ENCODE assay signal across 8 cellular contexts in genomic region chr9:109117856-109118801, GRCh38. TPM values are rescaled to one million over a fixed set of nuclear protein-coding genes. Genes with fewer than 3 reads are reported as not detected.
DNase-seq lines count a peak whose midpoint lies in the region; ATAC-seq and TF ChIP-seq lines count a peak whose summit lies in the region.

No MANE protein-coding gene starts in this region.

- H3K9me3 ChIP-seq in HAP-1, result no peaks in the 10 kb centered on the region
- no peaks in the 10 kb centered on the region for H3K9me3 ChIP-seq in sigmoid colon

- DNase-seq in HAP-1 (ENCODE audit: low spot score in 2 of 2) (peak; percentile 49 to 50), RPMI7951 (ENCODE audit: low read depth) (peak; percentile 89), left cardiac atrium (peak; percentile 69), sigmoid colon (no peak), iPS-NIHi7 (ENCODE audit: extremely low spot score) (no peak)
- peak; percentile 74 for DNase-seq in activated naive CD4-positive, alpha-beta T cell treated with anti-CD3 and anti-CD28 coated beads for 36 hours

- 17 to 44% methylated on average over 14 of the region's 14 CpGs for WGBS in sigmoid colon, 2 donors

- TF ChIP-seq CTCF in sigmoid colon (IDR thresholded peaks at IDR 0.05), result no peak

- in situ Hi-C loops in HAP-1 (cut with MboI; ENCODE audit: low sequenced_read_pairs), result no loop called here

- peaks cover 9% of the 10 kb centered on the region for H3K36me3 Mint-ChIP-seq in activated naive CD4-positive, alpha-beta T cell treated with anti-CD3 and anti-CD28 coated beads for 36 hours (ENCODE audit: low read depth)

- no peaks in the 10 kb centered on the region for H3K27me3 Mint-ChIP-seq in activated naive CD4-positive, alpha-beta T cell treated with anti-CD3 and anti-CD28 coated beads for 36 hours (ENCODE audit: low read depth)

- peak overlapping the region; percentile 78 for H3K27ac Mint-ChIP-seq in activated naive CD4-positive, alpha-beta T cell treated with anti-CD3 and anti-CD28 coated beads for 36 hours

- H3K27me3 ChIP-seq in HAP-1 (ENCODE audit: low read depth) (no peaks in the 10 kb centered on the region), sigmoid colon (no peaks in the 10 kb centered on the region)

- peak in 1 of 2 donors; percentile 54 for ATAC-seq in left cardiac atrium
- ATAC-seq in GM19328 (IDR thresholded peaks at IDR 0.05; ENCODE audit: unreplicated experiment), result no peak
- ATAC-seq in GM19023 (IDR thresholded peaks at IDR 0.05; ENCODE audit: unreplicated experiment), result no peak

- H3K27ac ChIP-seq in sigmoid colon, result peak overlapping the region; percentile 91 to 98 (median 94)

- no peaks in the 10 kb centered on the region for H3K9me3 Mint-ChIP-seq in activated naive CD4-positive, alpha-beta T cell treated with anti-CD3 and anti-CD28 coated beads for 36 hours

- CTCF ChIA-PET in activated naive CD4-positive, alpha-beta T cell treated with anti-CD3 and anti-CD28 coated beads for 36 hours (lab: Charles Lee), result interaction anchor here (0.9 to 1.0 kb wide), 2 partner anchors 38 to 73 kb away, joined by 3 read pairs; no protein-coding TSS in a partner anchor

- intact Hi-C loops in activated naive CD4-positive, alpha-beta T cell treated with anti-CD3 and anti-CD28 coated beads for 36 hours (cut with micrococcal nuclease), result loop anchor here (1.0 to 10.0 kb wide), 6 partner anchors 8 to 1037 kb away; partner anchors contain the start of gene EPB41L4B
- intact Hi-C loops in left cardiac atrium (cut with DNase I), result no loop called here
- intact Hi-C loops in sigmoid colon (cut with DNase I), result loop anchor here (2.0 to 5.0 kb wide), 2 partner anchors 106 to 183 kb away; partner anchors contain the start of genes ABITRAM, CTNNAL1 and ELP1

- H3K36me3 ChIP-seq in HAP-1 (replicated peaks) (no peaks in the 10 kb centered on the region; the same call in none of the 2 replicates), sigmoid colon (no peaks in the 10 kb centered on the region)

- no peak for TF ChIP-seq EP300 in sigmoid colon (IDR thresholded peaks at IDR 0.05)

- TF ChIP-seq POLR2A in sigmoid colon (IDR thresholded peaks at IDR 0.05), result no peak

- H3K4me1 ChIP-seq in HAP-1, result peaks cover 47% of the 10 kb centered on the region
- H3K4me1 ChIP-seq in sigmoid colon, result peaks cover 0 to 63% (median 60%) of the 10 kb centered on the region in 4 donors

- H3K4me3 ChIP-seq in HAP-1 (peak overlapping the region; percentile 76), sigmoid colon (peak overlapping the region; percentile 73 to 97 (median 90))

- peaks cover 55% of the 10 kb centered on the region for H3K4me1 Mint-ChIP-seq in activated naive CD4-positive, alpha-beta T cell treated with anti-CD3 and anti-CD28 coated beads for 36 hours (ENCODE audit: low read depth)

- H3K4me3 Mint-ChIP-seq in activated naive CD4-positive, alpha-beta T cell treated with anti-CD3 and anti-CD28 coated beads for 36 hours, result peak overlapping the region; percentile 90

RNA-seq across cellular contexts. Expression of gene TMEM245, which starts 1.6 kb away (rescaled TPM):
- total RNA-seq in RPMI7951 (2014; rRNA removed; shearing (Covaris generic)), result 47.6 and 49.4 TPM in 2 replicates
- 10 to 100 TPM; 19.9 TPM for total RNA-seq in activated naive CD4-positive, alpha-beta T cell treated with anti-CD3 and anti-CD28 coated beads for 36 hours
- total RNA-seq in left cardiac atrium (10 to 100 TPM; 67.4 to 79.3 TPM), sigmoid colon (100 to 1,000 TPM in 2 of 4 donors, 10 to 100 TPM in 2; 90.7 to 105 (median 99.5) TPM)
- 10 to 100 TPM in 1 of 3 donors, 1 to 10 TPM in 2; 1.8 to 12.9 (median 4.2) TPM for polyA plus RNA-seq in sigmoid colon

RNA-seq across cellular contexts. Expression of gene FRRS1L, which starts 48.9 kb away (rescaled TPM):
- not detected in 2 replicates for total RNA-seq in RPMI7951 (2014; rRNA removed; shearing (Covaris generic))
- total RNA-seq in activated naive CD4-positive, alpha-beta T cell treated with anti-CD3 and anti-CD28 coated beads for 36 hours, result not detected
- total RNA-seq in left cardiac atrium, result 1 to 10 TPM; 4.4 to 5.7 TPM
- total RNA-seq in sigmoid colon, result 1 to 10 TPM; 2.3 to 4.5 (median 3.3) TPM
- polyA plus RNA-seq in sigmoid colon, result under 1 TPM in 2 of 3 donors, not detected in 1; 0.23 to 0.61 TPM

Comparison
In these comparisons a context has a peak if more than half of its experiments do, and no peak if none do; other contexts are left out.
1. DNase-seq: peak in HAP-1 (2 of 2), RPMI7951 (single experiment), activated naive CD4-positive, alpha-beta T cell treated with anti-CD3 and anti-CD28 coated beads for 36 hours (single experiment) and left cardiac atrium (single experiment); none in sigmoid colon (single experiment) and iPS-NIHi7 (single experiment).
2. intact Hi-C loops: an anchor here in activated naive CD4-positive, alpha-beta T cell treated with anti-CD3 and anti-CD28 coated beads for 36 hours (1.0 to 10.0 kb wide) and sigmoid colon (2.0 to 5.0 kb wide); none called in left cardiac atrium.